1 cellular context compared by ENCODE assay signal in the genomic region with DNA sequence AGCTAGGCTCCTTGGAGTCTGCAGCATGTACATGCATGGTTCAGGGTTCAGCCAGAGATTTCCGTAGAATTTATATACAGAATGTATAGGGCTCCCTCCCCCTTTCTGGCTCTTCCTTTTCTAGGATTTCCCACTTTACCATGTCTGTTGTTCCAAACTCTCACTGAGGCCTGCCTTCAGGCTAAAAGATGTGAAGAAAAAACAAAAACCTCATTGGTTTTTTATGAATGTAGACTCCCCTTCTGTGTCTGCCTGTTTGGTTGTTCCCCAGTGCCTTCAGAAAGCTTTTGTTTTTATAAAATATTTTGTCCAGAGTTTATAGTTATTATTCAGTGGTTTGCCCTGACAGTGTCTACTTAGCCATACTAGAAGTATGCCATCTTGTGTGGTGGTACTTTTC.
TF ChIP-seq lines count a peak whose summit lies in the region.

No MANE protein-coding gene starts in this region.

TF ChIP-seq in K562, 482 proteins besides CTCF, POLR2A, EP300 and RAD21:
- TF ChIP-seq ZNF449 (CRISPR knock-in tag; IDR thresholded peaks at IDR 0.05) = no peak
- TF ChIP-seq, protein P1, sequence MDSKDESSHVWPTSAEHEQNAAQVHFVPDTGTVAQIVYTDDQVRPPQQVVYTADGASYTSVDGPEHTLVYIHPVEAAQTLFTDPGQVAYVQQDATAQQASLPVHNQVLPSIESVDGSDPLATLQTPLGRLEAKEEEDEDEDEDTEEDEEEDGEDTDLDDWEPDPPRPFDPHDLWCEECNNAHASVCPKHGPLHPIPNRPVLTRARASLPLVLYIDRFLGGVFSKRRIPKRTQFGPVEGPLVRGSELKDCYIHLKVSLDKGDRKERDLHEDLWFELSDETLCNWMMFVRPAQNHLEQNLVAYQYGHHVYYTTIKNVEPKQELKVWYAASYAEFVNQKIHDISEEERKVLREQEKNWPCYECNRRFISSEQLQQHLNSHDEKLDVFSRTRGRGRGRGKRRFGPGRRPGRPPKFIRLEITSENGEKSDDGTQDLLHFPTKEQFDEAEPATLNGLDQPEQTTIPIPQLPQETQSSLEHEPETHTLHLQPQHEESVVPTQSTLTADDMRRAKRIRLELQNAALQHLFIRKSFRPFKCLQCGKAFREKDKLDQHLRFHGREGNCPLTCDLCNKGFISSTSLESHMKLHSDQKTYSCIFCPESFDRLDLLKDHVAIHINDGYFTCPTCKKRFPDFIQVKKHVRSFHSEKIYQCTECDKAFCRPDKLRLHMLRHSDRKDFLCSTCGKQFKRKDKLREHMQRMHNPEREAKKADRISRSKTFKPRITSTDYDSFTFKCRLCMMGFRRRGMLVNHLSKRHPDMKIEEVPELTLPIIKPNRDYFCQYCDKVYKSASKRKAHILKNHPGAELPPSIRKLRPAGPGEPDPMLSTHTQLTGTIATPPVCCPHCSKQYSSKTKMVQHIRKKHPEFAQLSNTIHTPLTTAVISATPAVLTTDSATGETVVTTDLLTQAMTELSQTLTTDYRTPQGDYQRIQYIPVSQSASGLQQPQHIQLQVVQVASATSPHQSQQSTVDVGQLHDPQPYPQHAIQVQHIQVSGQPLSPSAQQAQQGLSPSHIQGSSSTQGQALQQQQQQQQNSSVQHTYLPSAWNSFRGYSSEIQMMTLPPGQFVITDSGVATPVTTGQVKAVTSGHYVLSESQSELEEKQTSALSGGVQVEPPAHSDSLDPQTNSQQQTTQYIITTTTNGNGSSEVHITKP (IDR thresholded peaks at IDR 0.05; ENCODE audit: partially characterized antibody) = peak; percentile 53
